In the genomic region with DNA sequence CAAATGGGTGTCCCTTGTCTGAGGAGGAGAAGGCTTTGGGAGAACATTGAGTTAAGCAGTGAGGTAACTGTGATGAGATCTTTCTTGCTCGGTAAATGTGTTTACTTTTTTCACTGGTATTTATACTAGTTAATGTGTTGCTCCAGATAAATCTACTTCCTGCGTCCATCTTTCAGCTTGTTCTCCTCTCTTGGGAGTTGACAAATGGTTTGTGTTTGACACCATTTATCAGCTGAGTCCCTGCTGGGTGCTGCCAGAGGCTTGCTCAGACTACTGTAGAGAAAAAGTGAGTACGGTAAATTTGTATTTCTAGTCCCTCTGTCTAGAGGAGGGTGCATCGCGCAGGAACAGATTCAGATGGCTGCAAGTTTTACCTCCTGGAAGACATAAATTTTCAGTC, we compare ENCODE assay signal across 15 cellular contexts.
"Had no signal": no experiment of that assay in that cellular context is flagged by ENCODE, and none has a peak within 500 bp of the region (broad histone marks: within the 10 kb centered on the region; RNA-seq: fewer than 3 reads in every experiment).

No MANE protein-coding gene starts in this region.

- H3K4me1 ChIP-seq: gastrocnemius medialis, left lung, thyroid gland had no signal

- H3K36me3 ChIP-seq: gastrocnemius medialis, left lung, thyroid gland had no signal

- H3K4me3 ChIP-seq: gastrocnemius medialis, left lung, thyroid gland had no signal

- H3K9me3 ChIP-seq: gastrocnemius medialis, left lung, thyroid gland had no signal

- H3K27me3 ChIP-seq: gastrocnemius medialis, thyroid gland had no signal

- DNase-seq: activated CD4-positive, alpha-beta memory T cell treated with anti-CD3 and anti-CD28 coated beads for 36 hours; activated CD4-positive, alpha-beta T cell treated with anti-CD3 and anti-CD28 coated beads for 36 hours; activated T-cell treated with anti-CD3 and anti-CD28 coated beads for 4 hours; gastrocnemius medialis; head of caudate nucleus; kidney; left lung; nephron progenitor cell; nucleus accumbens; stimulated activated CD4-positive, alpha-beta T cell treated with anti-CD3 and anti-CD28 coated beads, Interleukin-12 subunit alpha, Interleukin-12 subunit beta, amount 100 ng/mL, for 4 hours; stimulated activated CD4-positive, alpha-beta T cell treated with anti-CD3 and anti-CD28 coated beads, Interleukin-1b, Interleukin-23, amount 100 ng/mL, for 48 hours; stimulated activated CD8-positive, alpha-beta memory T cell treated with anti-CD3 and anti-CD28 coated beads, Interleukin-4, amount 100 ng/mL, for 48 hours; stimulated activated naive CD4-positive, alpha-beta T cell; thyroid gland had no signal

- H3K27ac ChIP-seq: epithelial cell of prostate, gastrocnemius medialis, left lung, thyroid gland had no signal
